31 cellular contexts compared by ENCODE assay signal in genomic region chr10:57973451-57973850, GRCh38.
DNase-seq lines count a peak whose midpoint lies in the region; ATAC-seq, FAIRE-seq and TF ChIP-seq lines count a peak whose summit lies in the region.
"Had no signal": no experiment of that assay in that cellular context is flagged by ENCODE, and none has a peak within 500 bp of the region (broad histone marks: within the 10 kb centered on the region; RNA-seq: fewer than 3 reads in every experiment).

No MANE protein-coding gene starts in this region.

- H3K4me3 Mint-ChIP-seq in Calu3 (ENCODE audit: low read depth, unreplicated experiment) (no peak overlapping the region), astrocyte (ENCODE audit: unreplicated experiment) (no peak overlapping the region)
- H3K4me3 Mint-ChIP-seq: activated T-helper 17 cell treated with anti-CD3 and anti-CD28 coated beads, Interleukin-2, amount 50 U/mL, for 72 hours; mesothelial cell of epicardium; naive thymus-derived CD8-positive, alpha-beta T cell had no signal

- H3K27ac ChIP-seq in IMR-90 (ENCODE audit: insufficient read depth, low read length) (no peak overlapping the region), astrocyte (ENCODE audit: low read depth, low read length) (peak overlapping the region; percentile 42), mesenchymal stem cell (ENCODE audit: low read length, poor library complexity, severe bottlenecking) (peak overlapping the region; percentile 39)
- H3K27ac ChIP-seq: C4-2B, heart right ventricle, left lung, testis had no signal

- no peak overlapping the region for H2AK9ac ChIP-seq in IMR-90 (replicated peaks; ENCODE audit: low read depth, low read length, poor library complexity)

- no peaks in the 10 kb centered on the region for H3K79me2 ChIP-seq in astrocyte (ENCODE audit: insufficient read depth, low read length)

- H3K56ac ChIP-seq in IMR-90 (ENCODE audit: extremely low read depth, insufficient read depth, low read length): no peak overlapping the region

- H3K14ac ChIP-seq in IMR-90 (replicated peaks; ENCODE audit: low read depth, low read length) (no peak overlapping the region), mesenchymal stem cell (ENCODE audit: low read length in 2 of 2) (no peak overlapping the region)

- dilution Hi-C loops in IMR-90 (cut with HindIII; ENCODE audit: low sequenced_read_pairs, unreplicated experiment): no loop called here

- H4K8ac ChIP-seq in IMR-90 (ENCODE audit: low read depth in 2 of 2, low read length in 2 of 2): peak overlapping the region in 1 of 2 experiments; percentile 10; a peak in 1 of 4 replicates
- no peak overlapping the region for H4K8ac ChIP-seq in mesenchymal stem cell (ENCODE audit: low read length)

- CTCF ChIA-PET in Calu3 (lab: Charles Lee): no interaction called here
- CTCF ChIA-PET in IMR-90 (lab: Yijun Ruan, JAX): no interaction called here
- CTCF ChIA-PET in HEK293T (lab: Yijun Ruan, JAX): no interaction called here

- H3K27me3 Mint-ChIP-seq in Calu3 (ENCODE audit: unreplicated experiment) (no peaks in the 10 kb centered on the region), astrocyte (ENCODE audit: low read depth, unreplicated experiment) (no peaks in the 10 kb centered on the region)
- H3K27me3 Mint-ChIP-seq: activated T-helper 17 cell treated with anti-CD3 and anti-CD28 coated beads, Interleukin-2, amount 50 U/mL, for 72 hours; naive thymus-derived CD8-positive, alpha-beta T cell had no signal

- H3K18ac ChIP-seq in IMR-90 (ENCODE audit: low read depth, low read length) (no peak overlapping the region), mesenchymal stem cell (ENCODE audit: low read depth in 1 of 2, low read length in 2 of 2) (no peak overlapping the region)

- H3K4me1 Mint-ChIP-seq in Calu3 (ENCODE audit: low read depth, unreplicated experiment) (peaks cover 59% of the 10 kb centered on the region), astrocyte (ENCODE audit: low read depth, unreplicated experiment) (peaks cover 2% of the 10 kb centered on the region)
- H3K4me1 Mint-ChIP-seq: activated T-helper 17 cell treated with anti-CD3 and anti-CD28 coated beads, Interleukin-2, amount 50 U/mL, for 72 hours; mesothelial cell of epicardium; naive thymus-derived CD8-positive, alpha-beta T cell had no signal

- H2BK5ac ChIP-seq in IMR-90 (ENCODE audit: low read depth, low read length, poor library complexity, severe bottlenecking) (peak overlapping the region; percentile 18), mesenchymal stem cell (ENCODE audit: low read depth, low read length, poor library complexity, severe bottlenecking) (no peak overlapping the region)

- POLR2A ChIA-PET in IMR-90 (lab: Charles Lee; ENCODE audit: unreplicated experiment): no interaction called here
- POLR2A ChIA-PET in HEK293T (lab: Yijun Ruan, JAX): no interaction called here

- TF ChIP-seq POLR2A in IMR-90 (IDR thresholded peaks at IDR 0.05; ENCODE audit: low read depth, low read length): no peak

- no peak overlapping the region for H3K4me2 ChIP-seq in IMR-90 (ENCODE audit: low read depth, low read length)
- peak overlapping the region; percentile 60 for H3K4me2 ChIP-seq in astrocyte (ENCODE audit: low read length)
- no peak overlapping the region for H3K4me2 ChIP-seq in mesenchymal stem cell (ENCODE audit: low read length, poor library complexity, severe bottlenecking)

- no peaks in the 10 kb centered on the region for H3K79me1 ChIP-seq in IMR-90 (ENCODE audit: low read depth in 1 of 2, low read length in 2 of 2)
- no peaks in the 10 kb centered on the region for H3K79me1 ChIP-seq in mesenchymal stem cell (replicated peaks; ENCODE audit: low read length, poor library complexity, severe bottlenecking)

- H2AK5ac ChIP-seq in IMR-90 (ENCODE audit: low read depth, low read length) (no peak overlapping the region), mesenchymal stem cell (ENCODE audit: low read length, severe bottlenecking) (no peak overlapping the region)

- in situ Hi-C loops in IMR-90 (cut with MboI; ENCODE audit: low sequenced_read_pairs): no loop called here

- H3K36me3 ChIP-seq in IMR-90 (ENCODE audit: control insufficient read depth, insufficient read depth, low read length) (no peaks in the 10 kb centered on the region), astrocyte (ENCODE audit: insufficient read depth, low read length) (no peaks in the 10 kb centered on the region), mesenchymal stem cell (ENCODE audit: control insufficient read depth in 1 of 2, insufficient read depth in 2 of 2, low read depth in 1 of 2, low read length in 2 of 2) (no peaks in the 10 kb centered on the region)
- H3K36me3 ChIP-seq: heart right ventricle, left lung had no signal

- H3K4me3 ChIP-seq in IMR-90 (ENCODE audit: insufficient read depth, low read depth, low read length) (no peak overlapping the region), astrocyte (ENCODE audit: insufficient read depth, low read depth, low read length) (no peak overlapping the region), mesenchymal stem cell (ENCODE audit: insufficient read depth in 1 of 2, low read depth in 1 of 2, low read length in 2 of 2) (no peak overlapping the region)
- H3K4me3 ChIP-seq: heart right ventricle, left lung, testis had no signal

- no TSS peak for BruUV-seq in Calu3 (replicated peaks; lab: Mats Ljungman, UMichigan)
- BruUV-seq in IMR-90 (replicated peaks; lab: Mats Ljungman, UMichigan): no TSS peak

- TF ChIP-seq RAD21 in IMR-90 (IDR thresholded peaks at IDR 0.05; ENCODE audit: low read length): no peak

- no peak overlapping the region for H2AFZ ChIP-seq in IMR-90 (replicated peaks; ENCODE audit: low read length, poor library complexity)
- no peak overlapping the region for H2AFZ ChIP-seq in astrocyte (ENCODE audit: low read depth, low read length)
- no peak overlapping the region for H2AFZ ChIP-seq in mesenchymal stem cell (ENCODE audit: low read depth, low read length)

- no peaks in the 10 kb centered on the region for H3K27me3 ChIP-seq in IMR-90 (ENCODE audit: control insufficient read depth, insufficient read depth, low read length)
- H3K27me3 ChIP-seq in astrocyte (ENCODE audit: insufficient read depth, low read length): no peaks in the 10 kb centered on the region
- H3K27me3 ChIP-seq in mesenchymal stem cell (ENCODE audit: control insufficient read depth in 1 of 2, insufficient read depth in 1 of 2, low read length in 2 of 2): no peaks in the 10 kb centered on the region
- H3K27me3 ChIP-seq: heart right ventricle, left lung, testis had no signal

- H3K27ac Mint-ChIP-seq in Calu3 (ENCODE audit: unreplicated experiment): peak overlapping the region; percentile 63
- H3K27ac Mint-ChIP-seq in astrocyte (ENCODE audit: unreplicated experiment): no peak overlapping the region
- H3K27ac Mint-ChIP-seq: activated naive CD4-positive, alpha-beta T cell treated with anti-CD3 and anti-CD28 coated beads, Interleukin-2, amount 50 U/mL, for 72 hours; activated T-helper 17 cell treated with anti-CD3 and anti-CD28 coated beads, Interleukin-2, amount 50 U/mL, for 72 hours; mesothelial cell of epicardium; naive thymus-derived CD8-positive, alpha-beta T cell had no signal

- no peak overlapping the region for H2BK20ac ChIP-seq in IMR-90 (ENCODE audit: low read depth, low read length)

- peak; percentile 58 for FAIRE-seq in astrocyte (lab: Jason Lieb, UNC)
- FAIRE-seq: G401.6 had no signal

- H3K36me3 Mint-ChIP-seq in Calu3 (ENCODE audit: insufficient read depth, unreplicated experiment) (peaks cover under 1% of the 10 kb centered on the region), astrocyte (ENCODE audit: low read depth, unreplicated experiment) (no peaks in the 10 kb centered on the region)
- H3K36me3 Mint-ChIP-seq: naive thymus-derived CD8-positive, alpha-beta T cell had no signal

- H3K9me3 Mint-ChIP-seq in Calu3 (ENCODE audit: low read depth, unreplicated experiment) (peaks cover 5% of the 10 kb centered on the region), astrocyte (ENCODE audit: unreplicated experiment) (peaks cover 9% of the 10 kb centered on the region)
- H3K9me3 Mint-ChIP-seq: activated T-helper 17 cell treated with anti-CD3 and anti-CD28 coated beads, Interleukin-2, amount 50 U/mL, for 72 hours had no signal

- H3K4ac ChIP-seq in IMR-90 (ENCODE audit: low read depth, low read length) (no peak overlapping the region), mesenchymal stem cell (ENCODE audit: low read depth in 1 of 2, low read length in 2 of 2) (no peak overlapping the region)

- H3K9ac ChIP-seq in IMR-90 (ENCODE audit: low read depth, low read length): no peak overlapping the region
- no peak overlapping the region for H3K9ac ChIP-seq in astrocyte (ENCODE audit: low read length)
- no peak overlapping the region for H3K9ac ChIP-seq in mesenchymal stem cell (ENCODE audit: low read length)

- H4K91ac ChIP-seq in IMR-90 (ENCODE audit: insufficient read depth, low read depth, low read length): no peak overlapping the region
- H4K91ac ChIP-seq in mesenchymal stem cell (ENCODE audit: low read length): no peak overlapping the region

- DNase-seq in Calu3 (no peak), IMR-90 (peak; percentile 44), astrocyte (ENCODE audit: low read depth) (peak; percentile 45), mesenchymal stem cell (no peak), HEK293T (ENCODE audit: extremely low spot score) (no peak), posterior cingulate gyrus (no peak)
- no peak for DNase-seq in activated naive CD4-positive, alpha-beta T cell (lab: John Stamatoyannopoulos, UW)
- DNase-seq: activated CD4-positive, alpha-beta T cell treated with anti-CD3 and anti-CD28 coated beads, Interleukin-2, amount 50 U/mL, for 48 hours; activated CD8-positive, alpha-beta memory T cell treated with anti-CD3 and anti-CD28 coated beads, Interleukin-2, amount 50 U/mL, for 4 hours; aorta; effector CD4-positive, alpha-beta T cell; heart right ventricle; Kasumi-1; left lung; naive thymus-derived CD8-positive, alpha-beta T cell; NCI-H1048; NCI-H187 treated with DMSO at 0.1 percent for 48 hours; NCI-H2227 treated with DMSO at 0.1 percent for 48 hours; NCI-H82; Right ventricle myocardium superior; stimulated activated CD4-positive, alpha-beta T cell treated with anti-CD3 and anti-CD28 coated beads, Interleukin-4, amount 100 ng/mL, for 1 hour; stimulated activated naive CD4-positive, alpha-beta T cell; T-helper 9 cell; testis had no signal

- TF ChIP-seq CTCF in Calu3 (IDR thresholded peaks at IDR 0.05; ENCODE audit: unreplicated experiment) (no peak), IMR-90 (conservative IDR thresholded peaks at IDR 0.05; ENCODE audit: low read depth, low read length) (no peak), astrocyte (IDR thresholded peaks at IDR 0.05; ENCODE audit: insufficient read depth, low read depth, low read length) (no peak)

- no peak overlapping the region for H4K5ac ChIP-seq in IMR-90 (ENCODE audit: low read depth, low read length)

- intact Hi-C loops in Calu3 (cut with micrococcal nuclease; ENCODE audit: unreplicated experiment): no loop called here
- intact Hi-C loops in IMR-90 (cut with micrococcal nuclease): no loop called here
- intact Hi-C loops in posterior cingulate gyrus (cut with DNase I): no loop called here

- H2BK120ac ChIP-seq in IMR-90 (ENCODE audit: low read depth, low read length): peak overlapping the region; percentile 17; the same call in 1 of the 2 replicates
- H2BK120ac ChIP-seq in mesenchymal stem cell (ENCODE audit: low read depth, low read length): no peak overlapping the region

- no CpG with 5 or more reads among the region's 1 CpG for WGBS in IMR-90 (ENCODE audit: extremely low coverage in 2 of 2, insufficient read length in 1 of 2), 2 experiments
- WGBS in mesenchymal stem cell: 0% methylated on average over 1 of the region's 1 CpG

- no peaks in the 10 kb centered on the region for H3K4me1 ChIP-seq in IMR-90 (ENCODE audit: control insufficient read depth, insufficient read depth, low read length)
- H3K4me1 ChIP-seq in astrocyte (ENCODE audit: insufficient read depth, low read length): peaks cover 2% of the 10 kb centered on the region
- H3K4me1 ChIP-seq in mesenchymal stem cell (ENCODE audit: control insufficient read depth, insufficient read depth, low read depth, low read length): no peaks in the 10 kb centered on the region
- H3K4me1 ChIP-seq: heart right ventricle, left lung, testis had no signal

- H3K23ac ChIP-seq in IMR-90 (ENCODE audit: low read depth, low read length) (no peak overlapping the region), mesenchymal stem cell (ENCODE audit: low read length in 2 of 2) (no peak overlapping the region)

- H2BK12ac ChIP-seq in mesenchymal stem cell (ENCODE audit: low read length in 2 of 2): no peak overlapping the region

- no peak overlapping the region for H2BK15ac ChIP-seq in IMR-90 (ENCODE audit: low read depth, low read length)
- no peak overlapping the region for H2BK15ac ChIP-seq in mesenchymal stem cell (ENCODE audit: low read depth, poor library complexity, severe bottlenecking)

- H3K9me3 ChIP-seq in IMR-90 (ENCODE audit: control insufficient read depth, insufficient read depth, low read length) (no peaks in the 10 kb centered on the region), astrocyte (ENCODE audit: insufficient read depth, low read depth, low read length) (no peaks in the 10 kb centered on the region), mesenchymal stem cell (ENCODE audit: control insufficient read depth, low read length) (peaks cover 12% of the 10 kb centered on the region)
- H3K9me3 ChIP-seq: testis had no signal

- ATAC-seq in IMR-90 (ENCODE audit: low read depth): peak; percentile 37
- no peak for ATAC-seq in HG02571 (IDR thresholded peaks at IDR 0.05; ENCODE audit: unreplicated experiment)
- ATAC-seq: activated naive CD4-positive, alpha-beta T cell treated with anti-CD3 and anti-CD28 coated beads, Interleukin-2, amount 50 U/mL, for 72 hours; activated T-helper 17 cell treated with anti-CD3 and anti-CD28 coated beads, Interleukin-2, amount 50 U/mL, for 72 hours; heart right ventricle; left lung; naive thymus-derived CD8-positive, alpha-beta T cell; right cardiac atrium had no signal

- H3K9me1 ChIP-seq in IMR-90 (ENCODE audit: insufficient read depth, low read length): no peaks in the 10 kb centered on the region

- H4K20me1 ChIP-seq in IMR-90 (ENCODE audit: insufficient read depth, low read length): no peaks in the 10 kb centered on the region
- no peaks in the 10 kb centered on the region for H4K20me1 ChIP-seq in astrocyte (ENCODE audit: insufficient read depth, low read length)

Comparison
In these comparisons a context has a peak if more than half of its experiments do, and no peak if none do; other contexts are left out.
1. DNase-seq: peak in IMR-90 (single experiment) and astrocyte (single experiment); none in Calu3 (single experiment), mesenchymal stem cell (single experiment), activated naive CD4-positive, alpha-beta T cell (0 of 4), HEK293T (single experiment) and posterior cingulate gyrus (0 of 10).